ENCODE assay signal across 25 cellular contexts in genomic region chr1:34176830-34177613, GRCh38. TPM values are rescaled to one million over a fixed set of nuclear protein-coding genes. Genes with fewer than 3 reads are reported as not detected.
DNase-seq lines count a peak whose midpoint lies in the region; TF ChIP-seq lines count a peak whose summit lies in the region.
"Had no signal": no experiment of that assay in that cellular context is flagged by ENCODE, and none has a peak within 500 bp of the region (broad histone marks: within the 10 kb centered on the region; RNA-seq: fewer than 3 reads in every experiment).

TSS of gene C1orf94 (plus strand) at chr1:34176907. CDS start at chr1:34177790, 883 bp downstream.

- 10% methylated on average over 19 of the region's 58 CpGs for WGBS in suprapubic skin

- H3K27ac Mint-ChIP-seq in nephron progenitor cell = no peak within 1 kb of the TSS
- H3K27ac Mint-ChIP-seq: activated CD4-positive, alpha-beta T cell treated with anti-CD3 and anti-CD28 coated beads, Interleukin-2, amount 10 ng/mL, durations not matched to agents 24 days and 14 days; CD4-positive, alpha-beta T cell; memory B cell; natural killer cell; progenitor cell of endocrine pancreas had no signal

- no peak for TF ChIP-seq EP300 in suprapubic skin (IDR thresholded peaks at IDR 0.05)

- no peaks in the 10 kb centered on the region for H3K4me1 Mint-ChIP-seq in nephron progenitor cell
- H3K4me1 Mint-ChIP-seq: activated CD4-positive, alpha-beta T cell treated with anti-CD3 and anti-CD28 coated beads, Interleukin-2, amount 10 ng/mL, durations not matched to agents 24 days and 14 days; memory B cell; natural killer cell had no signal

- no peak for TF ChIP-seq POLR2A in suprapubic skin (IDR thresholded peaks at IDR 0.05)

- no peak for TF ChIP-seq CTCF in nephron progenitor cell (IDR thresholded peaks at IDR 0.05)
- no peak for TF ChIP-seq CTCF in suprapubic skin (IDR thresholded peaks at IDR 0.05)

- H3K27me3 ChIP-seq in HUES48 (ENCODE audit: control insufficient read depth, insufficient read depth, low read length) (peaks cover 21% of the 10 kb centered on the region), suprapubic skin (peaks cover 57% of the 10 kb centered on the region)

- no peaks in the 10 kb centered on the region for H3K9me3 ChIP-seq in HUES48 (ENCODE audit: control insufficient read depth, insufficient read depth, low read length)
- H3K9me3 ChIP-seq in suprapubic skin = no peaks in the 10 kb centered on the region
- H3K9me3 ChIP-seq: adrenal gland had no signal

- H3K4me3 Mint-ChIP-seq in nephron progenitor cell = no peak within 1 kb of the TSS
- H3K4me3 Mint-ChIP-seq: activated CD4-positive, alpha-beta T cell treated with anti-CD3 and anti-CD28 coated beads, Interleukin-2, amount 10 ng/mL, durations not matched to agents 24 days and 14 days; CD4-positive, alpha-beta T cell; memory B cell; natural killer cell had no signal

- no peaks in the 10 kb centered on the region for H3K9me3 Mint-ChIP-seq in nephron progenitor cell
- H3K9me3 Mint-ChIP-seq: activated CD4-positive, alpha-beta T cell treated with anti-CD3 and anti-CD28 coated beads, Interleukin-2, amount 10 ng/mL, durations not matched to agents 24 days and 14 days; CD4-positive, alpha-beta T cell; memory B cell; natural killer cell had no signal

- H3K4me1 ChIP-seq in HUES48 (ENCODE audit: control insufficient read depth, insufficient read depth, low read length) (peaks cover 33% of the 10 kb centered on the region), suprapubic skin (peaks cover 6% of the 10 kb centered on the region)
- H3K4me1 ChIP-seq: adrenal gland had no signal

- H3K27me3 Mint-ChIP-seq in nephron progenitor cell (ENCODE audit: low read depth, poor library complexity) = peaks cover 70% of the 10 kb centered on the region

- no peaks in the 10 kb centered on the region for H3K36me3 ChIP-seq in HUES48 (ENCODE audit: control insufficient read depth, insufficient read depth, low read length)
- H3K36me3 ChIP-seq in suprapubic skin = no peaks in the 10 kb centered on the region
- H3K36me3 ChIP-seq: adrenal gland had no signal

- H3K36me3 Mint-ChIP-seq in nephron progenitor cell (ENCODE audit: low read depth) = no peaks in the 10 kb centered on the region
- H3K36me3 Mint-ChIP-seq: memory B cell, natural killer cell had no signal

- H3K4me3 ChIP-seq in HUES48 (ENCODE audit: low read depth, low read length) (peak within 1 kb of the TSS; percentile 53), suprapubic skin (no peak within 1 kb of the TSS)
- H3K4me3 ChIP-seq: K562, smooth muscle cell had no signal

- DNase-seq in AG08396 (ENCODE audit: low spot score) = peak; percentile 52
- peak; percentile 33 for DNase-seq in globus pallidus (ENCODE audit: low spot score)
- peak; percentile 20 for DNase-seq in nephron progenitor cell
- DNase-seq in suprapubic skin (ENCODE audit: low spot score in 2 of 2) = no peak
- no peak for DNase-seq in NCI-H146 treated with DMSO at 0.1 percent for 48 hours (lab: John Stamatoyannopoulos, UW; ENCODE audit: unreplicated experiment)
- DNase-seq in stimulated activated naive CD4-positive, alpha-beta T cell treated with Interleukin-2 at 50 U/mL for 16 hours (lab: John Stamatoyannopoulos, UW) = no peak
- no peak for DNase-seq in NCI-H446 treated with DMSO at 0.1 percent for 48 hours (lab: John Stamatoyannopoulos, UW)
- DNase-seq: ACHN; activated CD4-positive, alpha-beta T cell treated with anti-CD3 and anti-CD28 coated beads, Interleukin-2, amount 10 ng/mL, durations not matched to agents 24 days and 14 days; activated CD8-positive, alpha-beta memory T cell treated with anti-CD3 and anti-CD28 coated beads, Interleukin-2, amount 50 U/mL, for 4 hours; activated effector memory CD4-positive, alpha-beta T cell treated with Interleukin-2 at 50 U/mL for 16 hours; CD4-positive, alpha-beta T cell; DMS79 treated with DMSO at 0.1 percent for 48 hours; natural killer cell; NCI-H2029 treated with DMSO at 0.1 percent for 48 hours; NCI-H446; stimulated activated CD4-positive, alpha-beta T cell treated with anti-CD3 and anti-CD28 coated beads, Interleukin-4, amount 100 ng/mL, for 1 hour had no signal

- H3K9ac ChIP-seq in HUES48 (ENCODE audit: low read depth, low read length) = no peak within 1 kb of the TSS

- H3K27ac ChIP-seq in HUES48 (ENCODE audit: low read depth, low read length) (no peak within 1 kb of the TSS), suprapubic skin (no peak within 1 kb of the TSS)
- H3K27ac ChIP-seq: adrenal gland had no signal

RNA-seq across cellular contexts. Expression of gene C1orf94, which starts in this region (rescaled TPM):
- total RNA-seq in suprapubic skin = not detected
- total RNA-seq: activated CD4-positive, alpha-beta T cell treated with anti-CD3 and anti-CD28 coated beads, Interleukin-2, amount 10 ng/mL, durations not matched to agents 24 days and 14 days; CD4-positive, alpha-beta T cell; esophagus mucosa; K562; natural killer cell; progenitor cell of endocrine pancreas; smooth muscle cell; urinary bladder had no signal

Comparison
In these comparisons a context has a peak if more than half of its experiments do, and no peak if none do; other contexts are left out.
1. DNase-seq: peak in AG08396 (single experiment), globus pallidus (single experiment) and nephron progenitor cell (single experiment); none in suprapubic skin (0 of 2), NCI-H146 treated with DMSO at 0.1 percent for 48 hours (single experiment), stimulated activated naive CD4-positive, alpha-beta T cell treated with Interleukin-2 at 50 U/mL for 16 hours (single experiment) and NCI-H446 treated with DMSO at 0.1 percent for 48 hours (single experiment).